ENCODE assay signal across 8 cellular contexts in genomic region chr16:57185446-57185944, GRCh38. TPM values are rescaled to one million over a fixed set of nuclear protein-coding genes. Genes with fewer than 3 reads are reported as not detected.
A peak's percentile ranks its signal among the peaks of the same experiment; 100 is the strongest.
DNase-seq lines count a peak whose midpoint lies in the region; ATAC-seq and TF ChIP-seq lines count a peak whose summit lies in the region.

No MANE protein-coding gene starts in this region.

- peak overlapping the region; percentile 99 for H3K4me3 ChIP-seq in neuron (ENCODE audit: low read length)

- peaks cover 8% of the 10 kb centered on the region for H3K36me3 ChIP-seq in neuron (ENCODE audit: insufficient read depth, low read length)

- no peaks in the 10 kb centered on the region for H3K9me3 ChIP-seq in neuron (ENCODE audit: low read length)

- peak overlapping the region; percentile 80 for H2AFZ ChIP-seq in neuron (ENCODE audit: low read depth, low read length)

- peaks cover 7% of the 10 kb centered on the region for H3K4me1 ChIP-seq in foreskin keratinocyte
- peaks cover 24% of the 10 kb centered on the region for H3K4me1 ChIP-seq in neuron (ENCODE audit: insufficient read depth, low read length)

- peak overlapping the region; percentile 88 for H3K27ac ChIP-seq in foreskin keratinocyte

- H3K27ac Mint-ChIP-seq in activated T-cell treated with anti-CD3 and anti-CD28 coated beads, Interleukin-2, amount 50 U/mL, for 72 hours, result peak overlapping the region; percentile 100

- DNase-seq in NCI-H748 (lab: John Stamatoyannopoulos, UW; ENCODE audit: unreplicated experiment) (peak; percentile 59), NCI-H748 treated with DMSO at 0.1 percent for 48 hours (lab: John Stamatoyannopoulos, UW) (no peak), foreskin keratinocyte (peak; percentile 37 to 65), NCI-H128 (lab: John Stamatoyannopoulos, UW; ENCODE audit: unreplicated experiment) (no peak)
- no peak for DNase-seq in activated T-cell treated with anti-CD3 and anti-CD28 coated beads, Interleukin-2, amount 50 U/mL, for 72 hours

- peak; percentile 1 for TF ChIP-seq CTCF in foreskin keratinocyte (conservative IDR thresholded peaks at IDR 0.05)

- peaks cover 46% of the 10 kb centered on the region for H3K4me1 Mint-ChIP-seq in activated T-cell treated with anti-CD3 and anti-CD28 coated beads, Interleukin-2, amount 50 U/mL, for 72 hours (ENCODE audit: low read depth)

- no peaks in the 10 kb centered on the region for H3K27me3 Mint-ChIP-seq in activated T-cell treated with anti-CD3 and anti-CD28 coated beads, Interleukin-2, amount 50 U/mL, for 72 hours (ENCODE audit: low read depth)

- peaks cover 5 to 13% of the 10 kb centered on the region in 2 donors for H3K36me3 Mint-ChIP-seq in activated T-cell treated with anti-CD3 and anti-CD28 coated beads, Interleukin-2, amount 50 U/mL, for 72 hours (ENCODE audit: insufficient read depth in 2 of 2)

- H3K4me3 Mint-ChIP-seq in activated T-cell treated with anti-CD3 and anti-CD28 coated beads, Interleukin-2, amount 50 U/mL, for 72 hours, result peak overlapping the region; percentile 95 to 100

- ATAC-seq in GM21367 (IDR thresholded peaks at IDR 0.05; ENCODE audit: unreplicated experiment) (peak; percentile 28), HG03571 (IDR thresholded peaks at IDR 0.05; ENCODE audit: unreplicated experiment) (peak; percentile 33), foreskin keratinocyte (peak; percentile 33)
- peak; percentile 32 to 42 for ATAC-seq in activated T-cell treated with anti-CD3 and anti-CD28 coated beads, Interleukin-2, amount 50 U/mL, for 72 hours (replicated peaks in 1 of 2)

- H3K9me3 Mint-ChIP-seq in activated T-cell treated with anti-CD3 and anti-CD28 coated beads, Interleukin-2, amount 50 U/mL, for 72 hours, result no peaks in the 10 kb centered on the region

- H3K27me3 ChIP-seq in foreskin keratinocyte (no peaks in the 10 kb centered on the region), neuron (ENCODE audit: insufficient read depth, low read length) (no peaks in the 10 kb centered on the region)

RNA-seq across cellular contexts. Expression of gene PSME3IP1, which starts 0.3 kb away (rescaled TPM):
- total RNA-seq in activated T-cell treated with anti-CD3 and anti-CD28 coated beads, Interleukin-2, amount 50 U/mL, for 72 hours, result 100 to 1,000 TPM; 120 to 140 TPM
- 75.2 and 75.4 TPM in 2 replicates for total RNA-seq in foreskin keratinocyte
- 79.6 and 89.1 TPM in 2 replicates for polyA plus RNA-seq in foreskin keratinocyte

RNA-seq across cellular contexts. Expression of gene RSPRY1, which starts 0.6 kb away (rescaled TPM):
- 10 to 100 TPM; 33.9 to 39.8 TPM for total RNA-seq in activated T-cell treated with anti-CD3 and anti-CD28 coated beads, Interleukin-2, amount 50 U/mL, for 72 hours
- 40.9 and 41.1 TPM in 2 replicates for total RNA-seq in foreskin keratinocyte
- 10.6 and 12.2 TPM in 2 replicates for polyA plus RNA-seq in foreskin keratinocyte

RNA-seq across cellular contexts. Expression of gene ARL2BP, which starts 59.6 kb away (rescaled TPM):
- total RNA-seq in activated T-cell treated with anti-CD3 and anti-CD28 coated beads, Interleukin-2, amount 50 U/mL, for 72 hours, result 10 to 100 TPM; 27.9 to 30.3 TPM
- total RNA-seq in foreskin keratinocyte, result 57.7 and 59.2 TPM in 2 replicates
- polyA plus RNA-seq in foreskin keratinocyte, result 38.8 and 44.3 TPM in 2 replicates

Comparison
In these comparisons a context has a peak if more than half of its experiments do, and no peak if none do; other contexts are left out.
1. DNase-seq: peak in NCI-H748 (single experiment) and foreskin keratinocyte (2 of 2); none in NCI-H748 treated with DMSO at 0.1 percent for 48 hours (single experiment), activated T-cell treated with anti-CD3 and anti-CD28 coated beads, Interleukin-2, amount 50 U/mL, for 72 hours (0 of 2) and NCI-H128 (single experiment).
2. Peak in every context shown above with its lines, with median percentiles within 50 percentile points of each other: ATAC-seq.